ENCODE assay signal across 8 cellular contexts in the genomic region with DNA sequence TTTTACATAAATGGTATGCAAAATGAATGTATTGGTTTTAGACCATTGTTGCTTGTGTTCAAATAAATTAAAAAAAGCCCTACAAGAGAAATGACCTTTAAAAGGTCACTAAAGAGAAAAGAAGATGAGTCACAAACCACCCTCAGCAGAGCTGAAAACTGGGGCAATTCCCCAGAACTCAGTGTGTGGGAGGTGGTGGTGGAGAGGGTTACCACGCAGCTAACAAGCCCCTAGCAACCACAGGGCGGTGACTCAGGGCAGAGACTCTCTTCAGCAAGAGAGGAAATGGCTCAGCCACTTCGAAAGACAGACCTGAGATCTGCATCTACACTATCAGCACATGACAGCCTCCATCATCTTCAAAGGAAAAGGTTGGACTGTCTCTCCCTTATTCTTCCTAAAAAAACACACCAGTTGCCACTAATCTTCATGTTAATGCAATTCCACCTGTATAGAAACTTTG. TPM values are rescaled to one million over a fixed set of nuclear protein-coding genes. Genes with fewer than 3 reads are reported as not detected.
A peak's percentile ranks its signal among the peaks of the same experiment; 100 is the strongest.
DNase-seq lines count a peak whose midpoint lies in the region; ATAC-seq and TF ChIP-seq lines count a peak whose summit lies in the region.

No MANE protein-coding gene starts in this region.

- no peak for TF ChIP-seq CTCF in left lung (IDR thresholded peaks at IDR 0.05)

- H3K27ac ChIP-seq in SK-N-MC (peak overlapping the region; percentile 82), left lung (no peak overlapping the region)

- H3K27me3 Mint-ChIP-seq in activated naive CD4-positive, alpha-beta T cell treated with anti-CD3 and anti-CD28 coated beads, Interleukin-2, amount 10 ng/mL, durations not matched to agents 7 days and 5 days: peaks cover 3% of the 10 kb centered on the region

- H3K4me3 ChIP-seq in SK-N-MC: no peak overlapping the region; the same call in 1 of the 2 replicates
- H3K4me3 ChIP-seq in left lung: no peak overlapping the region

- ATAC-seq in GM19035 (IDR thresholded peaks at IDR 0.05; ENCODE audit: unreplicated experiment) (peak; percentile 99), HG03103 (IDR thresholded peaks at IDR 0.05; ENCODE audit: low read depth, unreplicated experiment) (peak; percentile 99), left lung (peak; percentile 71)
- ATAC-seq in stimulated activated effector memory CD8-positive, alpha-beta T cell treated with anti-CD3 and anti-CD28 coated beads, Interleukin-12 subunit alpha, Interleukin-12 subunit beta, amount 100 ng/mL, for 72 hours: peak; percentile 98

- intact Hi-C loops in left lung (cut with DNase I): no loop called here

- DNase-seq in A172 (ENCODE audit: low spot score) (peak; percentile 67), SK-N-MC (ENCODE audit: low read depth, low spot score) (no peak), left lung (peak in 1 of 2 donors; percentile 56), LoVo (ENCODE audit: low spot score) (no peak)
- DNase-seq in activated naive CD4-positive, alpha-beta T cell treated with anti-CD3 and anti-CD28 coated beads, Interleukin-2, amount 10 ng/mL, durations not matched to agents 7 days and 5 days: peak; percentile 85
- DNase-seq in stimulated activated effector memory CD8-positive, alpha-beta T cell treated with anti-CD3 and anti-CD28 coated beads, Interleukin-12 subunit alpha, Interleukin-12 subunit beta, amount 100 ng/mL, for 72 hours (ENCODE audit: low spot score in 2 of 2): peak; percentile 70 to 93

- peaks cover 2% of the 10 kb centered on the region for H3K9me3 Mint-ChIP-seq in activated naive CD4-positive, alpha-beta T cell treated with anti-CD3 and anti-CD28 coated beads, Interleukin-2, amount 10 ng/mL, durations not matched to agents 7 days and 5 days
- peaks cover 2% of the 10 kb centered on the region for H3K9me3 Mint-ChIP-seq in stimulated activated effector memory CD8-positive, alpha-beta T cell treated with anti-CD3 and anti-CD28 coated beads, Interleukin-12 subunit alpha, Interleukin-12 subunit beta, amount 100 ng/mL, for 72 hours

- H3K36me3 ChIP-seq in SK-N-MC (ENCODE audit: insufficient read depth, low read length) (no peaks in the 10 kb centered on the region), left lung (no peaks in the 10 kb centered on the region)

- CTCF ChIA-PET in activated naive CD4-positive, alpha-beta T cell treated with anti-CD3 and anti-CD28 coated beads, Interleukin-2, amount 10 ng/mL, durations not matched to agents 7 days and 5 days (lab: Charles Lee): interaction anchor here (1.2 kb wide), 1 partner anchor 27 kb away, joined by 9 read pairs; no protein-coding TSS in a partner anchor

- no peak overlapping the region for H3K4me3 Mint-ChIP-seq in activated naive CD4-positive, alpha-beta T cell treated with anti-CD3 and anti-CD28 coated beads, Interleukin-2, amount 10 ng/mL, durations not matched to agents 7 days and 5 days
- peak overlapping the region; percentile 56 for H3K4me3 Mint-ChIP-seq in stimulated activated effector memory CD8-positive, alpha-beta T cell treated with anti-CD3 and anti-CD28 coated beads, Interleukin-12 subunit alpha, Interleukin-12 subunit beta, amount 100 ng/mL, for 72 hours

- H3K9ac ChIP-seq in SK-N-MC (ENCODE audit: insufficient read length): no peak overlapping the region

- no peaks in the 10 kb centered on the region for H3K4me1 ChIP-seq in left lung

- H3K9me3 ChIP-seq in SK-N-MC (ENCODE audit: low read depth, low read length): no peaks in the 10 kb centered on the region
- no peaks in the 10 kb centered on the region for H3K9me3 ChIP-seq in left lung

- no peaks in the 10 kb centered on the region for H3K27me3 ChIP-seq in left lung

- peaks cover 3% of the 10 kb centered on the region for H3K36me3 Mint-ChIP-seq in activated naive CD4-positive, alpha-beta T cell treated with anti-CD3 and anti-CD28 coated beads, Interleukin-2, amount 10 ng/mL, durations not matched to agents 7 days and 5 days
- H3K36me3 Mint-ChIP-seq in stimulated activated effector memory CD8-positive, alpha-beta T cell treated with anti-CD3 and anti-CD28 coated beads, Interleukin-12 subunit alpha, Interleukin-12 subunit beta, amount 100 ng/mL, for 72 hours: peaks cover 7% of the 10 kb centered on the region

- peaks cover 58% of the 10 kb centered on the region for H3K4me1 Mint-ChIP-seq in activated naive CD4-positive, alpha-beta T cell treated with anti-CD3 and anti-CD28 coated beads, Interleukin-2, amount 10 ng/mL, durations not matched to agents 7 days and 5 days
- peaks cover 76% of the 10 kb centered on the region for H3K4me1 Mint-ChIP-seq in stimulated activated effector memory CD8-positive, alpha-beta T cell treated with anti-CD3 and anti-CD28 coated beads, Interleukin-12 subunit alpha, Interleukin-12 subunit beta, amount 100 ng/mL, for 72 hours

- peak overlapping the region; percentile 30 for H3K27ac Mint-ChIP-seq in activated naive CD4-positive, alpha-beta T cell treated with anti-CD3 and anti-CD28 coated beads, Interleukin-2, amount 10 ng/mL, durations not matched to agents 7 days and 5 days
- H3K27ac Mint-ChIP-seq in stimulated activated effector memory CD8-positive, alpha-beta T cell treated with anti-CD3 and anti-CD28 coated beads, Interleukin-12 subunit alpha, Interleukin-12 subunit beta, amount 100 ng/mL, for 72 hours: peak overlapping the region; percentile 94

RNA-seq across cellular contexts. Expression of a gene that starts 29.4 kb away (rescaled TPM):
- total RNA-seq in A172 (2014; rRNA removed; shearing (Covaris generic)): 28.5 and 33.8 TPM in 2 replicates
- 10 to 100 TPM; 34.1 to 46.3 TPM for total RNA-seq in left lung

RNA-seq across cellular contexts. Expression of a gene that starts 45.5 kb away (rescaled TPM):
- 26.9 and 27.6 TPM in 2 replicates for total RNA-seq in A172 (2014; rRNA removed; shearing (Covaris generic))
- total RNA-seq in left lung: 10 to 100 TPM; 29.0 to 39.5 TPM

Comparison
In these comparisons a context has a peak if more than half of its experiments do, and no peak if none do; other contexts are left out.
1. DNase-seq: peak in A172 (single experiment), activated naive CD4-positive, alpha-beta T cell treated with anti-CD3 and anti-CD28 coated beads, Interleukin-2, amount 10 ng/mL, durations not matched to agents 7 days and 5 days (single experiment) and stimulated activated effector memory CD8-positive, alpha-beta T cell treated with anti-CD3 and anti-CD28 coated beads, Interleukin-12 subunit alpha, Interleukin-12 subunit beta, amount 100 ng/mL, for 72 hours (2 of 2); none in SK-N-MC (single experiment) and LoVo (single experiment).
2. Peak in every context shown above with its lines, with median percentiles within 50 percentile points of each other: ATAC-seq.